ENCODE assay signal across 1 cellular context in genomic region chr21:46461909-46462308, GRCh38.
TF ChIP-seq lines count a peak whose summit lies in the region.

No MANE protein-coding gene starts in this region.

TF ChIP-seq in GM12878, 131 proteins besides CTCF, POLR2A, EP300 and RAD21 (continued from another document):
- TF ChIP-seq, protein P1, sequence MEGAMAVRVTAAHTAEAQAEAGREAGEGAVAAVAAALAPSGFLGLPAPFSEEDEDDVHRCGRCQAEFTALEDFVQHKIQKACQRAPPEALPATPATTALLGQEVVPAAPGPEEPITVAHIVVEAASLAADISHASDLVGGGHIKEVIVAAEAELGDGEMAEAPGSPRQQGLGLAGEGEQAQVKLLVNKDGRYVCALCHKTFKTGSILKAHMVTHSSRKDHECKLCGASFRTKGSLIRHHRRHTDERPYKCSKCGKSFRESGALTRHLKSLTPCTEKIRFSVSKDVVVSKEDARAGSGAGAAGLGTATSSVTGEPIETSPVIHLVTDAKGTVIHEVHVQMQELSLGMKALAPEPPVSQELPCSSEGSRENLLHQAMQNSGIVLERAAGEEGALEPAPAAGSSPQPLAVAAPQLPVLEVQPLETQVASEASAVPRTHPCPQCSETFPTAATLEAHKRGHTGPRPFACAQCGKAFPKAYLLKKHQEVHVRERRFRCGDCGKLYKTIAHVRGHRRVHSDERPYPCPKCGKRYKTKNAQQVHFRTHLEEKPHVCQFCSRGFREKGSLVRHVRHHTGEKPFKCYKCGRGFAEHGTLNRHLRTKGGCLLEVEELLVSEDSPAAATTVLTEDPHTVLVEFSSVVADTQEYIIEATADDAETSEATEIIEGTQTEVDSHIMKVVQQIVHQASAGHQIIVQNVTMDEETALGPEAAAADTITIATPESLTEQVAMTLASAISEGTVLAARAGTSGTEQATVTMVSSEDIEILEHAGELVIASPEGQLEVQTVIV (IDR thresholded peaks at IDR 0.05; ENCODE audit: borderline replicate concordance, partially characterized antibody) = no peak
- TF ChIP-seq ZNF274 (IDR thresholded peaks at IDR 0.05; ENCODE audit: insufficient read depth, insufficient read length) = no peak
TF ChIP-seq in GM12878: peak in this region for 0.
